Comparison of ENCODE assay signal across 8 cellular contexts in the genomic region with DNA sequence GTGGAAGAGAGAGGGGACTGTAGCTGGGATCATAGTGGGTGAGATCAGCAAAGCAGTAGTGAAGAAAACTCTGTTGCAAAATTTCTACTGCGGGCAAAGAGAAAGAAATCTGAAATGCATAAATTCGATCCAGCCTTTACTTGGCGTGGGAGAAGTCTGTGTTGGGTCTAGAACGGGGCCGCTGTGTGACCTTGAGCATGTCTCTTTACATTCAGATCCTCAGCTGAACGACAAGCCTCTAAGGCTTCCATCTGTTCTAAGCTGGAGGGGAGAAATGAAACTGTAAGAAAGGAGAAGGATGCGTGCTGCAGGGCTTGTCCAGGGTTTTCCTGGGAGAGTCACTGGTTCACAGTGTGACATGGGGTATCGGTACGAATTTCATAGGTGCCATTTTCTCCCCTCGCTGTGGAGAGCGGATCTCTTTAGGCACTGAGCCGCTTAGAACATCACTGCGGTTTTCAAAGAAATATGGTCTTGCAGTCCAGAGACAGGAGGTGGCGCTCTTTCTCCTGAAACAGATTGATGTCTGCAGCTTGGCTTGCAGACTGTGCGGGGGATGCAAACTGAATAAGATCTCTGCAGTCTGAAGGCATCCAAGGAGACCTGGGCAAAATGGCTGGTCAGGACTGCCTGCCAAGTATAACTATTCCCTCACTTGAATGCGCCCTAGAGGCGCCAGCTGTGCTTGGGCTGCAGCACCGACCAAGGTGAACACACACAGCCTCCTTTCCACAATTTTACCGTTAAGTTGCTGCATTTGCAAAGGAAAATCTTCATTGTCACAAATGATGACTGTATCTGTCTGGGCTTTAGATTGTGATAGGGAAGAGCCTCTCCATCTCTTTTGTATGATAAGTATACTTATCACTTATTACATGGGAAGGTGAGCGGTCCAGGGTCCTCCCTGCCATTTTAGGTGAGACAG.
DNase-seq lines count a peak whose midpoint lies in the region; ATAC-seq and TF ChIP-seq lines count a peak whose summit lies in the region.

No MANE protein-coding gene starts in this region.

- ATAC-seq in GM21447 (IDR thresholded peaks at IDR 0.05; ENCODE audit: unreplicated experiment) = peak; percentile 82

- H3K27ac ChIP-seq in Karpas-422 (ENCODE audit: low read length) = no peak overlapping the region

- no peak overlapping the region for H3K9ac ChIP-seq in Karpas-422 (ENCODE audit: low read length)

- H3K9me2 ChIP-seq in Karpas-422 (replicated peaks; ENCODE audit: insufficient read depth, low read length) = no peaks in the 10 kb centered on the region

- DNase-seq in D341Med (ENCODE audit: low spot score) (peak; percentile 81), Karpas-422 (peak; percentile 87), RPMI8226 (peak; percentile 79), fibroblast of the aortic adventitia (ENCODE audit: low read depth) (peak; percentile 93), nucleus accumbens (lab: John Stamatoyannopoulos, UW) (peak in 49 of 56 donors; percentile 6 to 87 (median 53)), superior temporal gyrus (ENCODE audit: extremely low spot score) (peak; percentile 92)
- peak; percentile 53 to 58 for DNase-seq in activated T-helper 1 cell treated with anti-CD3 and anti-CD28 coated beads, Interleukin-2, amount 50 U/mL, for 16 hours (ENCODE audit: low read depth in 1 of 2, low spot score in 1 of 2)

- H2AFZ ChIP-seq in Karpas-422 (ENCODE audit: low read length) = no peak overlapping the region

- H3K27me3 ChIP-seq in Karpas-422 (ENCODE audit: low read length) = no peaks in the 10 kb centered on the region

- H3K4me2 ChIP-seq in Karpas-422 (ENCODE audit: low read depth, low read length, poor library complexity, severe bottlenecking) = peak overlapping the region; percentile 14

- H3K36me3 ChIP-seq in Karpas-422 (ENCODE audit: insufficient read depth, low read length) = no peaks in the 10 kb centered on the region

- peak; percentile 83 for TF ChIP-seq CTCF in fibroblast of the aortic adventitia (IDR thresholded peaks at IDR 0.05; ENCODE audit: insufficient read depth, low read length)

- H3K9me3 ChIP-seq in Karpas-422 (ENCODE audit: low read length) = no peaks in the 10 kb centered on the region

- H4K20me1 ChIP-seq in Karpas-422 (ENCODE audit: insufficient read depth, low read depth, low read length) = no peaks in the 10 kb centered on the region

- no peaks in the 10 kb centered on the region for H3K79me2 ChIP-seq in Karpas-422 (ENCODE audit: low read length)

- H3K4me1 ChIP-seq in Karpas-422 (ENCODE audit: low read length) = no peaks in the 10 kb centered on the region

- no peak overlapping the region for H3K4me3 ChIP-seq in Karpas-422 (ENCODE audit: low read length)
- peak overlapping the region; percentile 38 for H3K4me3 ChIP-seq in fibroblast of the aortic adventitia (ENCODE audit: low read depth, low read length)
